ENCODE assay signal across 8 cellular contexts in the genomic region with DNA sequence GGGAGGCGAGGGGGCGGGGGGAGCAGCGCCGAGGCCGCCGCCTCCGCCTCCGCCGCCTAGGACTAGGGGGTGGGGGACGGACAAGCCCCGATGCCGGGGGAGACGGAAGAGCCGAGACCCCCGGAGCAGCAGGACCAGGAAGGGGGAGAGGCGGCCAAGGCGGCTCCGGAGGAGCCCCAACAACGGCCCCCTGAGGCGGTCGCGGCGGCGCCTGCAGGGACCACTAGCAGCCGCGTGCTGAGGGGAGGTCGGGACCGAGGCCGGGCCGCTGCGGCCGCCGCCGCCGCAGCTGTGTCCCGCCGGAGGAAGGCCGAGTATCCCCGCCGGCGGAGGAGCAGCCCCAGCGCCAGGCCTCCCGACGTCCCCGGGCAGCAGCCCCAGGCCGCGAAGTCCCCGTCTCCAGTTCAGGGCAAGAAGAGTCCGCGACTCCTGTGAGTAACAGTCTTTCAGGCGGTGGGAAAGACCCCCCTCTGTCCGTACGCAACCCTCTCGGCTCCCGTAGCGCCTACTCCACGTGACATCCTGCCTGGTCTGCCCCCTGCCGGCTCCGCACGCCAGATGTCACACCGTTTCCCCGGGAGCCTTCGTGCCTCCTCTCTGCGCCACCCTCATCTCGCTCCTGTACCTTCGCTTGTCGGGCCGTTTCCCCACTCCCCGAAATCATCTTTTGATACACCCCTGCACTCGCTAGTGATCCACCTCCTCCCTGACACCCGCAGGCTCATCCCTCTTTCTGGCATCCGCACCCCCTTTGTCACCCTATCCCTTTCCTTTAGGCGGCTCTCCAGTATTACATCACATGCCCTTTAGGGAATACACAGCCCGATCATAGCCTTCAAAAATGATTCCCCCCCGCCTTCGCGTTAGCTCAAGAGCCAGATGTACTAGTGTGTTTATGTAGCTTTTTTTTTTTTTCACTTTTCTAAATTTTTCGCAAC. TPM values are rescaled to one million over a fixed set of nuclear protein-coding genes. Genes with fewer than 3 reads are reported as not detected.
DNase-seq lines count a peak whose midpoint lies in the region; ATAC-seq and TF ChIP-seq lines count a peak whose summit lies in the region.

No MANE protein-coding gene starts in this region.

- peaks cover 24% of the 10 kb centered on the region for H3F3A ChIP-seq in neural progenitor cell (ENCODE audit: low read depth)

- peak overlapping the region; percentile 84 for H3K27ac ChIP-seq in foreskin keratinocyte
- H3K27ac ChIP-seq in neural progenitor cell: peak overlapping the region; percentile 96
- H3K27ac ChIP-seq in stomach smooth muscle (ENCODE audit: low read length): peak overlapping the region; percentile 97

- H3K36me3 ChIP-seq in HAP-1 (replicated peaks) (peaks cover 5% of the 10 kb centered on the region), MG63 (peaks cover 30% of the 10 kb centered on the region), neural progenitor cell (peaks cover 1% of the 10 kb centered on the region), stomach smooth muscle (ENCODE audit: control insufficient read depth in 2 of 2, insufficient read depth in 2 of 2, low read length in 2 of 2) (peaks cover 0 to 2% of the 10 kb centered on the region in 2 donors)

- H3K4me1 ChIP-seq in HAP-1 (peaks cover 11% of the 10 kb centered on the region), foreskin keratinocyte (peaks cover 19% of the 10 kb centered on the region), neural progenitor cell (peaks cover 37% of the 10 kb centered on the region), stomach smooth muscle (ENCODE audit: control insufficient read depth, insufficient read depth, low read length) (peaks cover 13% of the 10 kb centered on the region)

- peak; percentile 45 for ATAC-seq in foreskin keratinocyte

- in situ Hi-C loops in G401 (cut with HindIII; ENCODE audit: low sequenced_read_pairs): no loop called here
- in situ Hi-C loops in HAP-1 (cut with MboI; ENCODE audit: low sequenced_read_pairs): loop anchor here (10.0 kb wide), 1 partner anchor 915 kb away; a partner anchor contains a TSS

- H3K9ac ChIP-seq in neural progenitor cell: peak overlapping the region; percentile 94
- peak overlapping the region; percentile 91 to 95 for H3K9ac ChIP-seq in stomach smooth muscle (ENCODE audit: low read length in 2 of 2)

- H3K9me3 ChIP-seq in HAP-1: no peaks in the 10 kb centered on the region
- no peaks in the 10 kb centered on the region; the same call in 1 of the 2 replicates for H3K9me3 ChIP-seq in MG63
- H3K9me3 ChIP-seq in neural progenitor cell (ENCODE audit: low read depth): no peaks in the 10 kb centered on the region
- no peaks in the 10 kb centered on the region for H3K9me3 ChIP-seq in stomach smooth muscle (ENCODE audit: control insufficient read depth in 2 of 2, low read length in 2 of 2)

- H3K4me2 ChIP-seq in neural progenitor cell: peak overlapping the region; percentile 92

- H3K9me3 Mint-ChIP-seq in neural progenitor cell: no peaks in the 10 kb centered on the region

- peaks cover 3% of the 10 kb centered on the region for H3K36me3 Mint-ChIP-seq in neural progenitor cell

- peak overlapping the region; percentile 93 for H3K4me3 Mint-ChIP-seq in neural progenitor cell

- H3K79me2 ChIP-seq in neural progenitor cell (ENCODE audit: low read depth): peaks cover 70% of the 10 kb centered on the region

- peaks cover 29% of the 10 kb centered on the region for H3K4me1 Mint-ChIP-seq in neural progenitor cell

- H4K20me1 ChIP-seq in neural progenitor cell (ENCODE audit: low read depth): peaks cover 49% of the 10 kb centered on the region

- H3K27me3 ChIP-seq in HAP-1 (ENCODE audit: low read depth): no peaks in the 10 kb centered on the region
- no peaks in the 10 kb centered on the region for H3K27me3 ChIP-seq in MG63
- H3K27me3 ChIP-seq in foreskin keratinocyte: no peaks in the 10 kb centered on the region
- no peaks in the 10 kb centered on the region for H3K27me3 ChIP-seq in neural progenitor cell
- no peaks in the 10 kb centered on the region for H3K27me3 ChIP-seq in stomach smooth muscle (ENCODE audit: control insufficient read depth in 1 of 2, insufficient read depth in 2 of 2, low read length in 2 of 2)

- H3K27me3 Mint-ChIP-seq in neural progenitor cell (ENCODE audit: insufficient read depth, low read depth): peaks cover 6% of the 10 kb centered on the region

- peak overlapping the region; percentile 64 for H2AFZ ChIP-seq in neural progenitor cell (replicated peaks)

- H3K4me3 ChIP-seq in HAP-1 (peak overlapping the region; percentile 100), MG63 (peak overlapping the region; percentile 100), neural progenitor cell (peak overlapping the region; percentile 98), stomach smooth muscle (ENCODE audit: low read length in 2 of 2) (peak overlapping the region; percentile 96 to 97)

- H3K27ac Mint-ChIP-seq in neural progenitor cell: peak overlapping the region; percentile 89

- TF ChIP-seq CTCF in foreskin keratinocyte (conservative IDR thresholded peaks at IDR 0.05) (peak; percentile 89), neural progenitor cell (IDR thresholded peaks at IDR 0.05) (peak; percentile 64)

- DNase-seq in G401 (ENCODE audit: low spot score) (peak; percentile 83), HAP-1 (ENCODE audit: low spot score in 2 of 2) (peak; percentile 83 to 93), MG63 (peak; percentile 94), SHP77 (lab: John Stamatoyannopoulos, UW) (peak; percentile 64 to 65), activated gamma-delta T cell treated with Interleukin-2 at 50 U/mL for 16 hours (peak; percentile 91), foreskin keratinocyte (peak; percentile 68 to 84), neural progenitor cell (ENCODE audit: low spot score) (peak; percentile 90)

RNA-seq across cellular contexts. Expression of a gene that starts 0.6 kb away (rescaled TPM):
- total RNA-seq in G401 (2014; rRNA removed; shearing (Covaris generic)): 32.9 and 50.6 TPM in 2 replicates
- 56.1 and 70.7 TPM in 2 replicates for total RNA-seq in MG63 (2014; rRNA removed; shearing (Covaris generic); ENCODE audit: low replicate concordance)
- total RNA-seq in foreskin keratinocyte (55.5 and 59.0 TPM in 2 replicates), neural progenitor cell (ENCODE audit: low replicate concordance) (37.7 and 52.0 TPM in 2 replicates)
- 14.5 and 18.1 TPM in 2 replicates for polyA plus RNA-seq in foreskin keratinocyte

RNA-seq across cellular contexts. Expression of a gene that starts 3.8 kb away (rescaled TPM):
- 0.78 and 1.5 TPM in 2 replicates for total RNA-seq in G401 (2014; rRNA removed; shearing (Covaris generic))
- 1.1 and 3.5 TPM in 2 replicates for total RNA-seq in MG63 (2014; rRNA removed; shearing (Covaris generic); ENCODE audit: low replicate concordance)
- total RNA-seq in foreskin keratinocyte: 14.9 and 33.2 TPM in 2 replicates
- polyA plus RNA-seq in foreskin keratinocyte: 12.6 and 27.4 TPM in 2 replicates
- total RNA-seq in neural progenitor cell (ENCODE audit: low replicate concordance): 3.1 and 5.0 TPM in 2 replicates

RNA-seq across cellular contexts. Expression of a gene that starts 43.0 kb away (rescaled TPM):
- 0.75 and 2.0 TPM in 2 replicates for total RNA-seq in G401 (2014; rRNA removed; shearing (Covaris generic))
- total RNA-seq in MG63 (2014; rRNA removed; shearing (Covaris generic); ENCODE audit: low replicate concordance): 0.92 TPM in 1 of 2 replicates, not detected in the other
- total RNA-seq in foreskin keratinocyte (1.6 and 1.7 TPM in 2 replicates), neural progenitor cell (ENCODE audit: low replicate concordance) (1.6 and 4.2 TPM in 2 replicates)
- polyA plus RNA-seq in foreskin keratinocyte: 0.16 and 0.21 TPM in 2 replicates

Comparison
In these comparisons a context has a peak if more than half of its experiments do, and no peak if none do; other contexts are left out.
1. Peak in every context shown above with its lines: DNase-seq, ATAC-seq, H3K4me3 ChIP-seq and H3K27ac ChIP-seq.